Comparison of ENCODE assay signal across 1 cellular context in the genomic region with DNA sequence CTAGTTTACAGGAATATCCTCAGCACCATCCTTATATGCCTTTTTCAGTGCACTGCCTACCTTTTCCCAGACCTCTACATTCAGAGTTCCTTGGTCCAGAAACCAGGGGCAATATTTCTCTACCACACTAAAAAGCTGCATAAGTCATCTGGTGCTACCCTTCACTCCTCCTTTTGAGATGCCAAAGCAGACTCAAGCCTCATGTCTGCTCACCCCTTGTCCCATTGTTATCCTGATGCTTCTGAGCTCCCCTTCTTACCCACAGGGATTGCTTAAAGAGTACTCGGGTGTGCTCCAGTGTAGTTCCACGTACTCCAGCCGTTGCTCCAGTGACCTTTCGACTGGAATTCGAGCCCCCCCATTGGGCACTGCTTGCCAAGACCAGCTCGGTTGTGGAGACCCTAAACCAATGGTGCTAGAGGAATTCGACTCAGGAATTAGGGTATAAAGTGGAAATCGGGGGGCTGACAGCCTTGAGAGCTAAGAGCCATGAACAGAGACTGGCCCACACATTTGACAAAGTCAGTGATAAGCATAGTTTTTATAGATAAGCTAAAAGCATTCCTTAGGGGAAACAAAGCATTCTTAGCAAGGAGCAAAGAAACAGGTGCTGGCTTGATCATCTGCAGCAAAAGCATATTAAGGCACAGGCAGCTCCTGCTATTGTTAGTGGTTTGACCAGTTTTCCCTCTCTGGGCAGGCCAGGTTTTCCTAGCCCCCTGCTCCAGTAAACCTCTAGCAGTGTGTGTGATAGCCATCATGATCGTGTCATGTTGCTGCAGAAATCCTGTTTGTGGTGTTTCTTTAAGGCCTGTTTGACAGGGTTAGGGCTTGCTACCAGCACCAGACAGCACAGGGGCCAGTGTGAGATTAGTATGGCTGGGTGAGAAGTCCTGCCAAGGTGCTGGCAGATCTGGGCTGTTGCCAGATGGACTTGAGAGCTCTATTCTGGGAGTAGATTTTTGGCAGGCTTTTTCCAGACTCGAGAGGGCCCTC.
TF ChIP-seq lines count a peak whose summit lies in the region.

No MANE protein-coding gene starts in this region.

TF ChIP-seq in K562, 482 proteins besides CTCF, POLR2A, EP300 and RAD21 (continued from another document and continues in another):
- TF ChIP-seq, protein P1, sequence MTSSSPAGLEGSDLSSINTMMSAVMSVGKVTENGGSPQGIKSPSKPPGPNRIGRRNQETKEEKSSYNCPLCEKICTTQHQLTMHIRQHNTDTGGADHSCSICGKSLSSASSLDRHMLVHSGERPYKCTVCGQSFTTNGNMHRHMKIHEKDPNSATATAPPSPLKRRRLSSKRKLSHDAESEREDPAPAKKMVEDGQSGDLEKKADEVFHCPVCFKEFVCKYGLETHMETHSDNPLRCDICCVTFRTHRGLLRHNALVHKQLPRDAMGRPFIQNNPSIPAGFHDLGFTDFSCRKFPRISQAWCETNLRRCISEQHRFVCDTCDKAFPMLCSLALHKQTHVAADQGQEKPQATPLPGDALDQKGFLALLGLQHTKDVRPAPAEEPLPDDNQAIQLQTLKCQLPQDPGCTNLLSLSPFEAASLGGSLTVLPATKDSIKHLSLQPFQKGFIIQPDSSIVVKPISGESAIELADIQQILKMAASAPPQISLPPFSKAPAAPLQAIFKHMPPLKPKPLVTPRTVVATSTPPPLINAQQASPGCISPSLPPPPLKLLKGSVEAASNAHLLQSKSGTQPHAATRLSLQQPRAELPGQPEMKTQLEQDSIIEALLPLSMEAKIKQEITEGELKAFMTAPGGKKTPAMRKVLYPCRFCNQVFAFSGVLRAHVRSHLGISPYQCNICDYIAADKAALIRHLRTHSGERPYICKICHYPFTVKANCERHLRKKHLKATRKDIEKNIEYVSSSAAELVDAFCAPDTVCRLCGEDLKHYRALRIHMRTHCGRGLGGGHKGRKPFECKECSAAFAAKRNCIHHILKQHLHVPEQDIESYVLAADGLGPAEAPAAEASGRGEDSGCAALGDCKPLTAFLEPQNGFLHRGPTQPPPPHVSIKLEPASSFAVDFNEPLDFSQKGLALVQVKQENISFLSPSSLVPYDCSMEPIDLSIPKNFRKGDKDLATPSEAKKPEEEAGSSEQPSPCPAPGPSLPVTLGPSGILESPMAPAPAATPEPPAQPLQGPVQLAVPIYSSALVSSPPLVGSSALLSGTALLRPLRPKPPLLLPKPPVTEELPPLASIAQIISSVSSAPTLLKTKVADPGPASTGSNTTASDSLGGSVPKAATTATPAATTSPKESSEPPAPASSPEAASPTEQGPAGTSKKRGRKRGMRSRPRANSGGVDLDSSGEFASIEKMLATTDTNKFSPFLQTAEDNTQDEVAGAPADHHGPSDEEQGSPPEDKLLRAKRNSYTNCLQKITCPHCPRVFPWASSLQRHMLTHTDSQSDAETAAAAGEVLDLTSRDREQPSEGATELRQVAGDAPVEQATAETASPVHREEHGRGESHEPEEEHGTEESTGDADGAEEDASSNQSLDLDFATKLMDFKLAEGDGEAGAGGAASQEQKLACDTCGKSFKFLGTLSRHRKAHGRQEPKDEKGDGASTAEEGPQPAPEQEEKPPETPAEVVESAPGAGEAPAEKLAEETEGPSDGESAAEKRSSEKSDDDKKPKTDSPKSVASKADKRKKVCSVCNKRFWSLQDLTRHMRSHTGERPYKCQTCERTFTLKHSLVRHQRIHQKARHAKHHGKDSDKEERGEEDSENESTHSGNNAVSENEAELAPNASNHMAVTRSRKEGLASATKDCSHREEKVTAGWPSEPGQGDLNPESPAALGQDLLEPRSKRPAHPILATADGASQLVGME (CRISPR knock-in tag; IDR thresholded peaks at IDR 0.05): no peak
- 0 out of 2 replicates have a peak, but pooled peaks have one; percentile 43 for TF ChIP-seq ZNF76 (CRISPR knock-in tag; IDR thresholded peaks at IDR 0.05; ENCODE audit: borderline replicate concordance)
- no peak for TF ChIP-seq ZFX (CRISPR knock-in tag; IDR thresholded peaks at IDR 0.05)
- TF ChIP-seq, protein P2, sequence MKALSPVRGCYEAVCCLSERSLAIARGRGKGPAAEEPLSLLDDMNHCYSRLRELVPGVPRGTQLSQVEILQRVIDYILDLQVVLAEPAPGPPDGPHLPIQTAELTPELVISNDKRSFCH (CRISPR knock-in tag; IDR thresholded peaks at IDR 0.05): no peak
- TF ChIP-seq, protein P2 (tag; IDR thresholded peaks at IDR 0.05): peak; percentile 82
- no peak for TF ChIP-seq RBM34 (IDR thresholded peaks at IDR 0.05; ENCODE audit: borderline replicate concordance, insufficient read depth, low read length)
- TF ChIP-seq NFE2 (IDR thresholded peaks at IDR 0.05; ENCODE audit: low read depth): no peak
- TF ChIP-seq MECOM (CRISPR knock-in tag; IDR thresholded peaks at IDR 0.05): peak; percentile 29; the same call in 1 of the 2 replicates
- TF ChIP-seq, protein P3, sequence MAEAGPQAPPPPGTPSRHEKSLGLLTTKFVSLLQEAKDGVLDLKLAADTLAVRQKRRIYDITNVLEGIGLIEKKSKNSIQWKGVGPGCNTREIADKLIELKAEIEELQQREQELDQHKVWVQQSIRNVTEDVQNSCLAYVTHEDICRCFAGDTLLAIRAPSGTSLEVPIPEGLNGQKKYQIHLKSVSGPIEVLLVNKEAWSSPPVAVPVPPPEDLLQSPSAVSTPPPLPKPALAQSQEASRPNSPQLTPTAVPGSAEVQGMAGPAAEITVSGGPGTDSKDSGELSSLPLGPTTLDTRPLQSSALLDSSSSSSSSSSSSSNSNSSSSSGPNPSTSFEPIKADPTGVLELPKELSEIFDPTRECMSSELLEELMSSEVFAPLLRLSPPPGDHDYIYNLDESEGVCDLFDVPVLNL (CRISPR knock-in tag; IDR thresholded peaks at IDR 0.05; ENCODE audit: low read depth): no peak
- TF ChIP-seq DMBX1 (CRISPR knock-in tag; IDR thresholded peaks at IDR 0.05; ENCODE audit: borderline replicate concordance): peak; percentile 73
- TF ChIP-seq NFRKB (IDR thresholded peaks at IDR 0.05; ENCODE audit: low read depth): peak; percentile 97
- no peak for TF ChIP-seq MYC (IDR thresholded peaks at IDR 0.05; ENCODE audit: low read depth, low read length)
- peak; percentile 66 for TF ChIP-seq MYC (CRISPR knock-in tag; IDR thresholded peaks at IDR 0.05; ENCODE audit: borderline replicate concordance, low read depth)
- no peak for TF ChIP-seq NUFIP1 (IDR thresholded peaks at IDR 0.05; ENCODE audit: partially characterized antibody)
- TF ChIP-seq, protein P4, sequence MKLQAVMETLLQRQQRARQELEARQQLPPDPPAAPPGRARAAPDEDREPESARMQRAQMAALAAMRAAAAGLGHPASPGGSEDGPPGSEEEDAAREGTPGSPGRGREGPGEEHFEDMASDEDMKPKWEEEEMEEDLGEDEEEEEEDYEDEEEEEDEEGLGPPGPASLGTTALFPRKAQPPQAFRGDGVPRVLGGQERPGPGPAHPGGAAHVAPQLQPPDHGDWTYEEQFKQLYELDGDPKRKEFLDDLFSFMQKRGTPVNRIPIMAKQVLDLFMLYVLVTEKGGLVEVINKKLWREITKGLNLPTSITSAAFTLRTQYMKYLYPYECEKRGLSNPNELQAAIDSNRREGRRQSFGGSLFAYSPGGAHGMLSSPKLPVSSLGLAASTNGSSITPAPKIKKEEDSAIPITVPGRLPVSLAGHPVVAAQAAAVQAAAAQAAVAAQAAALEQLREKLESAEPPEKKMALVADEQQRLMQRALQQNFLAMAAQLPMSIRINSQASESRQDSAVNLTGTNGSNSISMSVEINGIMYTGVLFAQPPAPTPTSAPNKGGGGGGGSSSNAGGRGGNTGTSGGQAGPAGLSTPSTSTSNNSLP (IDR thresholded peaks at IDR 0.05; ENCODE audit: borderline replicate concordance, low read depth, low read length): no peak
- TF ChIP-seq TEAD2 (tag; IDR thresholded peaks at IDR 0.05): peak; percentile 62; the same call in 1 of the 2 replicates
- TF ChIP-seq, protein P5, sequence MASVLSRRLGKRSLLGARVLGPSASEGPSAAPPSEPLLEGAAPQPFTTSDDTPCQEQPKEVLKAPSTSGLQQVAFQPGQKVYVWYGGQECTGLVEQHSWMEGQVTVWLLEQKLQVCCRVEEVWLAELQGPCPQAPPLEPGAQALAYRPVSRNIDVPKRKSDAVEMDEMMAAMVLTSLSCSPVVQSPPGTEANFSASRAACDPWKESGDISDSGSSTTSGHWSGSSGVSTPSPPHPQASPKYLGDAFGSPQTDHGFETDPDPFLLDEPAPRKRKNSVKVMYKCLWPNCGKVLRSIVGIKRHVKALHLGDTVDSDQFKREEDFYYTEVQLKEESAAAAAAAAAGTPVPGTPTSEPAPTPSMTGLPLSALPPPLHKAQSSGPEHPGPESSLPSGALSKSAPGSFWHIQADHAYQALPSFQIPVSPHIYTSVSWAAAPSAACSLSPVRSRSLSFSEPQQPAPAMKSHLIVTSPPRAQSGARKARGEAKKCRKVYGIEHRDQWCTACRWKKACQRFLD (CRISPR knock-in tag; IDR thresholded peaks at IDR 0.05): peak; percentile 46; the same call in 1 of the 2 replicates
- no peak; the same call in 1 of the 2 replicates for TF ChIP-seq ZBTB17 (CRISPR knock-in tag; IDR thresholded peaks at IDR 0.05)
- TF ChIP-seq, protein P6, sequence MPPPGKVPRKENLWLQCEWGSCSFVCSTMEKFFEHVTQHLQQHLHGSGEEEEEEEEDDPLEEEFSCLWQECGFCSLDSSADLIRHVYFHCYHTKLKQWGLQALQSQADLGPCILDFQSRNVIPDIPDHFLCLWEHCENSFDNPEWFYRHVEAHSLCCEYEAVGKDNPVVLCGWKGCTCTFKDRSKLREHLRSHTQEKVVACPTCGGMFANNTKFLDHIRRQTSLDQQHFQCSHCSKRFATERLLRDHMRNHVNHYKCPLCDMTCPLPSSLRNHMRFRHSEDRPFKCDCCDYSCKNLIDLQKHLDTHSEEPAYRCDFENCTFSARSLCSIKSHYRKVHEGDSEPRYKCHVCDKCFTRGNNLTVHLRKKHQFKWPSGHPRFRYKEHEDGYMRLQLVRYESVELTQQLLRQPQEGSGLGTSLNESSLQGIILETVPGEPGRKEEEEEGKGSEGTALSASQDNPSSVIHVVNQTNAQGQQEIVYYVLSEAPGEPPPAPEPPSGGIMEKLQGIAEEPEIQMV (tag; conservative IDR thresholded peaks at IDR 0.05; ENCODE audit: low read depth): no peak
- TF ChIP-seq YBX1 (IDR thresholded peaks at IDR 0.05): no peak
- peak; percentile 57 for TF ChIP-seq ZNF644 (tag; IDR thresholded peaks at IDR 0.05; ENCODE audit: low read depth)
- TF ChIP-seq, protein P7, sequence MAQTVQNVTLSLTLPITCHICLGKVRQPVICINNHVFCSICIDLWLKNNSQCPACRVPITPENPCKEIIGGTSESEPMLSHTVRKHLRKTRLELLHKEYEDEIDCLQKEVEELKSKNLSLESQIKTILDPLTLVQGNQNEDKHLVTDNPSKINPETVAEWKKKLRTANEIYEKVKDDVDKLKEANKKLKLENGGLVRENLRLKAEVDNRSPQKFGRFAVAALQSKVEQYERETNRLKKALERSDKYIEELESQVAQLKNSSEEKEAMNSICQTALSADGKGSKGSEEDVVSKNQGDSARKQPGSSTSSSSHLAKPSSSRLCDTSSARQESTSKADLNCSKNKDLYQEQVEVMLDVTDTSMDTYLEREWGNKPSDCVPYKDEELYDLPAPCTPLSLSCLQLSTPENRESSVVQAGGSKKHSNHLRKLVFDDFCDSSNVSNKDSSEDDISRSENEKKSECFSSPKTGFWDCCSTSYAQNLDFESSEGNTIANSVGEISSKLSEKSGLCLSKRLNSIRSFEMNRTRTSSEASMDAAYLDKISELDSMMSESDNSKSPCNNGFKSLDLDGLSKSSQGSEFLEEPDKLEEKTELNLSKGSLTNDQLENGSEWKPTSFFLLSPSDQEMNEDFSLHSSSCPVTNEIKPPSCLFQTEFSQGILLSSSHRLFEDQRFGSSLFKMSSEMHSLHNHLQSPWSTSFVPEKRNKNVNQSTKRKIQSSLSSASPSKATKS (CRISPR knock-in tag; IDR thresholded peaks at IDR 0.05): no peak
- no peak for TF ChIP-seq ZNF143 (CRISPR knock-in tag; IDR thresholded peaks at IDR 0.05)
- TF ChIP-seq SREBF1 (IDR thresholded peaks at IDR 0.05; ENCODE audit: borderline replicate concordance, low read depth, low read length): no peak; the same call in 1 of the 2 replicates
- TF ChIP-seq PTTG1 (tag; IDR thresholded peaks at IDR 0.05; ENCODE audit: low read depth): 0 out of 2 replicates have a peak, but pooled peaks have one; percentile 39
- TF ChIP-seq PYGO2 (tag; IDR thresholded peaks at IDR 0.05): no peak
- no peak for TF ChIP-seq SMAD2 (IDR thresholded peaks at IDR 0.05; ENCODE audit: low read depth, low read length)
- TF ChIP-seq LARP7 (IDR thresholded peaks at IDR 0.05): no peak
- no peak for TF ChIP-seq NFE2L1 (tag; IDR thresholded peaks at IDR 0.05; ENCODE audit: borderline replicate concordance, low read depth)
- TF ChIP-seq COPS2 (conservative IDR thresholded peaks at IDR 0.05): no peak
- no peak for TF ChIP-seq TRIM24 (IDR thresholded peaks at IDR 0.05)
- TF ChIP-seq CHD4 (IDR thresholded peaks at IDR 0.05; ENCODE audit: insufficient read depth, insufficient replicate concordance, low read depth, low read length, poor library complexity, severe bottlenecking): no peak
- no peak for TF ChIP-seq ZNF133 (CRISPR knock-in tag; IDR thresholded peaks at IDR 0.05)
- no peak for TF ChIP-seq ZBED1 (IDR thresholded peaks at IDR 0.05)
- no peak for TF ChIP-seq HMG20B (CRISPR knock-in tag; IDR thresholded peaks at IDR 0.05)
- TF ChIP-seq TOE1 (IDR thresholded peaks at IDR 0.05; ENCODE audit: borderline replicate concordance): no peak
- no peak for TF ChIP-seq TOE1 (CRISPR knock-in tag; IDR thresholded peaks at IDR 0.05; ENCODE audit: borderline replicate concordance, low read depth)
- no peak for TF ChIP-seq POLR2AphosphoS2 (IDR thresholded peaks at IDR 0.05; ENCODE audit: low read length)
- TF ChIP-seq, protein P8, sequence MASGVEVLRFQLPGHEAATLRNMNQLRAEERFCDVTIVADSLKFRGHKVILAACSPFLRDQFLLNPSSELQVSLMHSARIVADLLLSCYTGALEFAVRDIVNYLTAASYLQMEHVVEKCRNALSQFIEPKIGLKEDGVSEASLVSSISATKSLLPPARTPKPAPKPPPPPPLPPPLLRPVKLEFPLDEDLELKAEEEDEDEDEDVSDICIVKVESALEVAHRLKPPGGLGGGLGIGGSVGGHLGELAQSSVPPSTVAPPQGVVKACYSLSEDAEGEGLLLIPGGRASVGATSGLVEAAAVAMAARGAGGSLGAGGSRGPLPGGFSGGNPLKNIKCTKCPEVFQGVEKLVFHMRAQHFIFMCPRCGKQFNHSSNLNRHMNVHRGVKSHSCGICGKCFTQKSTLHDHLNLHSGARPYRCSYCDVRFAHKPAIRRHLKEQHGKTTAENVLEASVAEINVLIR (CRISPR knock-in tag; IDR thresholded peaks at IDR 0.05): peak; percentile 22; the same call in 1 of the 2 replicates
- no peak for TF ChIP-seq KLF1 (tag; IDR thresholded peaks at IDR 0.05)
- TF ChIP-seq KLF16 (IDR thresholded peaks at IDR 0.05): no peak
- TF ChIP-seq, protein P9, sequence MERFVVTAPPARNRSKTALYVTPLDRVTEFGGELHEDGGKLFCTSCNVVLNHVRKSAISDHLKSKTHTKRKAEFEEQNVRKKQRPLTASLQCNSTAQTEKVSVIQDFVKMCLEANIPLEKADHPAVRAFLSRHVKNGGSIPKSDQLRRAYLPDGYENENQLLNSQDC (CRISPR knock-in tag; IDR thresholded peaks at IDR 0.05): no peak
- no peak for TF ChIP-seq FUS (optimal IDR thresholded peaks at IDR 0.05; ENCODE audit: low read depth, low read length)
